ENCODE assay signal across 8 cellular contexts in the genomic region with DNA sequence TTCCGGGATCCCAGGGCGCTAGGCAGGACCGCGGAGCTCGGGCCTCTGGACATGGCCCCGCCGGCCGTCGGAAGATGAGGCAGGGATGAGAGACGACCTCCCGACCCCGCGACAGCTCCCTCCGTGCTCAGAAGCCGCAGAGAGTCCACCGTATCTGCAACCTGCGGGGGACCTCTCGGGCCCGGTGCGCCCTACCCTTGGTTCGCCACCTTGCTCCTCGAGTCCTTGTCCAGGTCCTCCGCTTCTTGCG. TPM values are rescaled to one million over a fixed set of nuclear protein-coding genes. Genes with fewer than 3 reads are reported as not detected.
DNase-seq lines count a peak whose midpoint lies in the region; ATAC-seq, FAIRE-seq and TF ChIP-seq lines count a peak whose summit lies in the region.

No MANE protein-coding gene starts in this region.

- peak overlapping the region; percentile 83 for H3K4me3 ChIP-seq in MG63
- peak overlapping the region; percentile 85 for H3K4me3 ChIP-seq in effector memory CD4-positive, alpha-beta T cell (ENCODE audit: insufficient read depth, low read depth, low read length, poor library complexity, severe bottlenecking)

- no peak overlapping the region for H3T11ph ChIP-seq in H9 (ENCODE audit: low read length)

- H3K4me3 Mint-ChIP-seq in H9 (peak overlapping the region; percentile 84 to 85), natural killer cell (peak overlapping the region; percentile 94)

- H3K36me3 Mint-ChIP-seq in H9 (ENCODE audit: insufficient read depth in 1 of 3, low read depth in 3 of 3) (peaks cover 13 to 26% (median 24%) of the 10 kb centered on the region in 3 experiments), natural killer cell (no peaks in the 10 kb centered on the region)

- H3K27ac Mint-ChIP-seq in H9 (peak overlapping the region in 1 of 3 experiments; percentile 79; a peak in 1 of 7 replicates), natural killer cell (peak overlapping the region; percentile 89 to 93)

- H2BK15ac ChIP-seq in H9 (ENCODE audit: low read depth, low read length) = no peak overlapping the region

- FAIRE-seq in GM12891 (lab: Jason Lieb, UNC) (no peak), GM19239 (lab: Jason Lieb, UNC) (no peak), GM12892 (lab: Jason Lieb, UNC) (no peak)

- TF ChIP-seq POLR2A in GM12891 (IDR thresholded peaks at IDR 0.05; ENCODE audit: low read depth, low read length) (no peak), GM12892 (IDR thresholded peaks at IDR 0.05; ENCODE audit: low read depth, low read length) (no peak)

- no peak overlapping the region for H3K4ac ChIP-seq in H9 (ENCODE audit: low read depth, low read length)

- H3K27ac ChIP-seq in H9 (ENCODE audit: insufficient read length, low read depth, low read length) = no peak overlapping the region
- H3K27ac ChIP-seq in effector memory CD4-positive, alpha-beta T cell (ENCODE audit: insufficient read depth, low read length, poor library complexity, severe bottlenecking) = peak overlapping the region; percentile 83

- intact Hi-C loops in natural killer cell (cut with micrococcal nuclease) = loop anchor here (5.0 to 10.0 kb wide), 2 partner anchors 117 to 1955 kb away; no protein-coding TSS in a partner anchor

- H3K4me1 Mint-ChIP-seq in H9 = peaks cover 8 to 11% of the 10 kb centered on the region in 2 experiments
- peaks cover 35 to 45% of the 10 kb centered on the region in 2 donors for H3K4me1 Mint-ChIP-seq in natural killer cell

- no CpG with 5 or more reads among the region's 24 CpGs for WGBS in H9 (ENCODE audit: extremely low coverage, insufficient read length, low lambda C conversion rate)

- no peak overlapping the region for H4K91ac ChIP-seq in H9 (ENCODE audit: insufficient read length, low read depth, low read length)

- no peak overlapping the region for H3K23ac ChIP-seq in H9 (ENCODE audit: insufficient read length, low read depth, low read length)

- H3K36me3 ChIP-seq in MG63 = peaks cover 34% of the 10 kb centered on the region
- H3K36me3 ChIP-seq in effector memory CD4-positive, alpha-beta T cell (ENCODE audit: control insufficient read depth, insufficient read depth, low read length) = peaks cover 23% of the 10 kb centered on the region

- H2AFZ ChIP-seq in H9 (ENCODE audit: low read length) = no peak overlapping the region

- H4K8ac ChIP-seq in H9 (replicated peaks; ENCODE audit: insufficient read length, low read depth, low read length) = no peak overlapping the region

- H3K79me2 ChIP-seq in H9 (ENCODE audit: insufficient read depth, low read length) = no peaks in the 10 kb centered on the region

- H4K5ac ChIP-seq in H9 (ENCODE audit: insufficient read length, low read depth, low read length) = no peak overlapping the region

- H2BK20ac ChIP-seq in H9 (ENCODE audit: low read depth, low read length, poor library complexity, severe bottlenecking) = no peak overlapping the region

- H2BK12ac ChIP-seq in H9 (ENCODE audit: insufficient read length, low read depth, low read length) = no peak overlapping the region

- no peaks in the 10 kb centered on the region for H3K4me1 ChIP-seq in H9 (ENCODE audit: insufficient read depth, low read length)
- peaks cover 5% of the 10 kb centered on the region for H3K4me1 ChIP-seq in effector memory CD4-positive, alpha-beta T cell (ENCODE audit: control insufficient read depth, insufficient read depth, low read length, poor library complexity, severe bottlenecking)

- no peak overlapping the region for H2BK5ac ChIP-seq in H9 (ENCODE audit: insufficient read length, low read length)

- no peak overlapping the region for H2AK5ac ChIP-seq in H9 (ENCODE audit: insufficient read length, low read length)

- peak; percentile 31 for DNase-seq in GM12891 (ENCODE audit: insufficient read length, low spot score)
- DNase-seq in H9 = no peak
- no peak for DNase-seq in MG63
- no peak for DNase-seq in effector memory CD4-positive, alpha-beta T cell
- peak; percentile 21 for DNase-seq in natural killer cell
- no peak for DNase-seq in GM19239 (ENCODE audit: insufficient read length, low spot score)
- DNase-seq in GM12892 (ENCODE audit: insufficient read length) = no peak
- no peak for DNase-seq in NCI-H146 (lab: John Stamatoyannopoulos, UW)

- peak overlapping the region; percentile 67 for H3K4me2 ChIP-seq in H9 (ENCODE audit: insufficient read depth, insufficient read length, low read length)

- H3K9ac ChIP-seq in H9 (ENCODE audit: extremely low read depth, insufficient read length, low read length) = no peak overlapping the region

- H3K27me3 Mint-ChIP-seq in H9 (ENCODE audit: low read depth) (peaks cover 32% of the 10 kb centered on the region), natural killer cell (ENCODE audit: low read depth in 2 of 2) (no peaks in the 10 kb centered on the region)

- H3K18ac ChIP-seq in H9 (ENCODE audit: insufficient read length, low read depth, low read length) = peak overlapping the region; percentile 3

- ATAC-seq in natural killer cell = peak; percentile 11 to 25 (median 22)

- H3K23me2 ChIP-seq in H9 (ENCODE audit: insufficient read length, low read depth, low read length, poor library complexity, severe bottlenecking) = peaks cover 4% of the 10 kb centered on the region

- no peak overlapping the region for H2BK120ac ChIP-seq in H9 (ENCODE audit: low read depth, low read length, poor library complexity, severe bottlenecking)

- H3K27me3 ChIP-seq in H9 (ENCODE audit: insufficient read depth, low read length) (peaks cover 7% of the 10 kb centered on the region; the same call in 1 of the 2 replicates), MG63 (no peaks in the 10 kb centered on the region)
- no peaks in the 10 kb centered on the region for H3K27me3 ChIP-seq in effector memory CD4-positive, alpha-beta T cell (replicated peaks; ENCODE audit: control insufficient read depth, insufficient read depth, low read length, poor library complexity, severe bottlenecking)

- H3K9me3 Mint-ChIP-seq in H9 = peaks cover 6% of the 10 kb centered on the region in 2 experiments; a peak in 3 of 5 replicates
- H3K9me3 Mint-ChIP-seq in natural killer cell = no peaks in the 10 kb centered on the region

- TF ChIP-seq CTCF in H9 (conservative IDR thresholded peaks at IDR 0.05) = no peak
- TF ChIP-seq CTCF in natural killer cell (IDR thresholded peaks at IDR 0.05) = no peak

- no peaks in the 10 kb centered on the region for H3K9me3 ChIP-seq in H9 (ENCODE audit: control insufficient read depth, low read depth, low read length)
- 0 out of 2 replicates have a peak, but pooled peaks cover 2% of the 10 kb centered on the region for H3K9me3 ChIP-seq in MG63
- no peaks in the 10 kb centered on the region for H3K9me3 ChIP-seq in effector memory CD4-positive, alpha-beta T cell (ENCODE audit: control insufficient read depth, low read length)

- H3K14ac ChIP-seq in H9 (ENCODE audit: insufficient read depth, low read length) = peak overlapping the region; percentile 63

- H3K79me1 ChIP-seq in H9 (ENCODE audit: insufficient read depth, low read depth, low read length, poor library complexity, severe bottlenecking) = no peaks in the 10 kb centered on the region

- H4K20me1 ChIP-seq in H9 (ENCODE audit: control insufficient read depth, insufficient read depth, insufficient read length) = no peaks in the 10 kb centered on the region

- H3K56ac ChIP-seq in H9 (ENCODE audit: insufficient read length, low read depth, low read length) = no peak overlapping the region

TF ChIP-seq in GM12891, 5 proteins besides CTCF, POLR2A, EP300 and RAD21:
- TF ChIP-seq PAX5 (IDR thresholded peaks at IDR 0.05; ENCODE audit: insufficient read depth, low read length, severe bottlenecking) (no peak), POU2F2 (IDR thresholded peaks at IDR 0.05; ENCODE audit: low read depth, low read length) (no peak), POLR2AphosphoS5 (IDR thresholded peaks at IDR 0.05; ENCODE audit: low read depth, low read length) (no peak), SPI1 (IDR thresholded peaks at IDR 0.05; ENCODE audit: low read depth, low read length) (no peak), TAF1 (IDR thresholded peaks at IDR 0.05; ENCODE audit: low read depth, low read length) (no peak)

RNA-seq across cellular contexts. Expression of a gene that starts 0.3 kb away (rescaled TPM):
- polyA plus RNA-seq in GM12891 (2012; ENCODE audit: low read depth, missing spikeins) = 1.3 TPM
- total RNA-seq in H9 (2021) (3.1 and 3.2 TPM in 2 replicates), natural killer cell (1 to 10 TPM; 3.5 to 6.9 (median 6.7) TPM)
- total RNA-seq in MG63 (2014; rRNA removed; shearing (Covaris generic); ENCODE audit: low replicate concordance) = 8.8 and 11.4 TPM in 2 replicates
- polyA plus RNA-seq in GM12892 (2012; ENCODE audit: missing spikeins) = 2.0 TPM

RNA-seq across cellular contexts. Expression of a gene that starts 0.4 kb away (rescaled TPM):
- polyA plus RNA-seq in GM12891 (2012; ENCODE audit: low read depth, missing spikeins) = 3.3 TPM
- total RNA-seq in H9 (2021) = 22.8 and 24.5 TPM in 2 replicates
- 2.5 and 4.1 TPM in 2 replicates for total RNA-seq in MG63 (2014; rRNA removed; shearing (Covaris generic); ENCODE audit: low replicate concordance)
- total RNA-seq in natural killer cell = 10 to 100 TPM; 17.1 to 31.1 (median 27.7) TPM
- polyA plus RNA-seq in GM12892 (2012; ENCODE audit: missing spikeins) = 6.0 TPM

RNA-seq across cellular contexts. Expression of a gene that starts 6.4 kb away (rescaled TPM):
- 0.15 TPM for polyA plus RNA-seq in GM12891 (2012; ENCODE audit: low read depth, missing spikeins)
- 0.70 and 0.94 TPM in 2 replicates for total RNA-seq in H9 (2021)
- 0.16 and 1.2 TPM in 2 replicates for total RNA-seq in MG63 (2014; rRNA removed; shearing (Covaris generic); ENCODE audit: low replicate concordance)
- 1 to 10 TPM; 5.9 to 8.6 (median 7.0) TPM for total RNA-seq in natural killer cell
- not detected for polyA plus RNA-seq in GM12892 (2012; ENCODE audit: missing spikeins)

RNA-seq across cellular contexts. Expression of a gene that starts 18.4 kb away (rescaled TPM):
- 0.06 TPM for polyA plus RNA-seq in GM12891 (2012; ENCODE audit: low read depth, missing spikeins)
- total RNA-seq in H9 (2021) (0.79 and 0.97 TPM in 2 replicates), natural killer cell (1 to 10 TPM; 1.2 to 2.0 (median 1.8) TPM)
- total RNA-seq in MG63 (2014; rRNA removed; shearing (Covaris generic); ENCODE audit: low replicate concordance) = not detected in 2 replicates
- 0.28 TPM for polyA plus RNA-seq in GM12892 (2012; ENCODE audit: missing spikeins)

Comparison
In these comparisons a context has a peak if more than half of its experiments do, and no peak if none do; other contexts are left out.
1. DNase-seq: peak in GM12891 (single experiment) and natural killer cell (single experiment); none in H9 (single experiment), MG63 (single experiment), effector memory CD4-positive, alpha-beta T cell (0 of 3), GM19239 (single experiment), GM12892 (single experiment) and NCI-H146 (single experiment).